ENCODE assay signal across 11 cellular contexts in genomic region chr2:232568161-232568560, GRCh38. TPM values are rescaled to one million over a fixed set of nuclear protein-coding genes. Genes with fewer than 3 reads are reported as not detected.
DNase-seq lines count a peak whose midpoint lies in the region; ATAC-seq and TF ChIP-seq lines count a peak whose summit lies in the region.
"Had no signal": no experiment of that assay in that cellular context is flagged by ENCODE, and none has a peak within 500 bp of the region (broad histone marks: within the 10 kb centered on the region; RNA-seq: fewer than 3 reads in every experiment).

No MANE protein-coding gene starts in this region.

- peak overlapping the region; percentile 68 for H3K27ac Mint-ChIP-seq in MCF 10A (ENCODE audit: low read depth, unreplicated experiment)

- H2AFZ ChIP-seq in SK-N-SH (ENCODE audit: low read depth): no peak overlapping the region

- no peak overlapping the region for H3K4me3 ChIP-seq in breast epithelium
- H3K4me3 ChIP-seq in SK-N-SH (ENCODE audit: low read depth in 2 of 2, low read length in 1 of 2): no peak overlapping the region
- H3K4me3 ChIP-seq in fibroblast of mammary gland (ENCODE audit: control insufficient read depth, low read depth, low read length): no peak overlapping the region
- H3K4me3 ChIP-seq in gastroesophageal sphincter: no peak overlapping the region
- H3K4me3 ChIP-seq: skin epidermis had no signal

- no peaks in the 10 kb centered on the region for H3K9me3 ChIP-seq in breast epithelium
- no peaks in the 10 kb centered on the region for H3K9me3 ChIP-seq in SK-N-SH
- no peaks in the 10 kb centered on the region for H3K9me3 ChIP-seq in gastroesophageal sphincter

- H3K4me1 ChIP-seq in breast epithelium (no peaks in the 10 kb centered on the region), SK-N-SH (ENCODE audit: control insufficient read depth in 1 of 2, insufficient read depth in 2 of 2, low read depth in 1 of 2, low read length in 1 of 2) (no peaks in the 10 kb centered on the region), gastroesophageal sphincter (no peaks in the 10 kb centered on the region)

- peak overlapping the region; percentile 23 for H3K4me3 Mint-ChIP-seq in MCF 10A (ENCODE audit: unreplicated experiment)

- H3K27me3 ChIP-seq in breast epithelium (no peaks in the 10 kb centered on the region), SK-N-SH (ENCODE audit: insufficient read depth) (no peaks in the 10 kb centered on the region), gastroesophageal sphincter (no peaks in the 10 kb centered on the region)

- intact Hi-C loops in MCF 10A (cut with micrococcal nuclease): no loop called here
- intact Hi-C loops in breast epithelium (cut with DNase I; ENCODE audit: low total_unique reads): no loop called here

- DNase-seq in MCF 10A (ENCODE audit: unreplicated experiment) (peak; percentile 89), breast epithelium (ENCODE audit: low spot score in 2 of 2) (no peak), SK-N-SH (no peak), fibroblast of mammary gland (ENCODE audit: low read depth) (peak; percentile 91), stromal cell of bone marrow (ENCODE audit: low read depth) (peak; percentile 91), NCI-H2029 (lab: John Stamatoyannopoulos, UW) (no peak)
- DNase-seq in activated effector memory CD4-positive, alpha-beta T cell treated with Interleukin-2 at 50 U/mL for 16 hours: no peak
- DNase-seq: stimulated activated naive CD4-positive, alpha-beta T cell had no signal

- no peaks in the 10 kb centered on the region for H3F3A ChIP-seq in SK-N-SH (replicated peaks; ENCODE audit: insufficient read depth)

- H3K79me2 ChIP-seq in SK-N-SH (ENCODE audit: insufficient read depth): peaks cover 3% of the 10 kb centered on the region; the same call in 1 of the 2 replicates

- H3K9me2 ChIP-seq in SK-N-SH: no peaks in the 10 kb centered on the region

- 51% methylated on average over 5 of the region's 5 CpGs for WGBS in SK-N-SH (ENCODE audit: low lambda C conversion rate)
- 71 to 94% methylated on average over 3 to 5 of the region's 5 CpGs for WGBS in gastroesophageal sphincter (ENCODE audit: low coverage in 1 of 2), 2 donors

- no peak for ATAC-seq in gastroesophageal sphincter

- H3K4me1 Mint-ChIP-seq in MCF 10A (ENCODE audit: insufficient read depth, unreplicated experiment): peaks cover 19% of the 10 kb centered on the region

- H4K20me1 ChIP-seq in SK-N-SH (ENCODE audit: insufficient read depth): no peaks in the 10 kb centered on the region

- no peaks in the 10 kb centered on the region for H3K9me3 Mint-ChIP-seq in MCF 10A (ENCODE audit: unreplicated experiment)

- BruUV-seq in MCF 10A (replicated peaks; lab: Mats Ljungman, UMichigan): no TSS peak

- CTCF ChIA-PET in MCF 10A (lab: Yijun Ruan, JAX) (interaction anchor here (0.8 to 1.3 kb wide), 2 partner anchors 18 to 46 kb away, joined by 3 read pairs; no protein-coding TSS in a partner anchor), SK-N-SH (lab: Yijun Ruan, JAX) (interaction anchor here (1.1 kb wide), 1 partner anchor 285 kb away, joined by 3 read pairs; no protein-coding TSS in a partner anchor)

- TF ChIP-seq POLR2A in breast epithelium (IDR thresholded peaks at IDR 0.05) (no peak), gastroesophageal sphincter (IDR thresholded peaks at IDR 0.05) (no peak)

- no peak overlapping the region for H3K9ac ChIP-seq in SK-N-SH

- TF ChIP-seq EP300 in SK-N-SH (IDR thresholded peaks at IDR 0.05; ENCODE audit: borderline replicate concordance in 1 of 2, low read depth in 1 of 2, low read length in 1 of 2) (no peak), gastroesophageal sphincter (IDR thresholded peaks at IDR 0.05) (no peak)

- TF ChIP-seq RAD21 in SK-N-SH (IDR thresholded peaks at IDR 0.05; ENCODE audit: low read length): no peak

- TF ChIP-seq CTCF in MCF 10A (IDR thresholded peaks at IDR 0.05; ENCODE audit: unreplicated experiment) (no peak), breast epithelium (IDR thresholded peaks at IDR 0.05) (no peak), SK-N-SH (IDR thresholded peaks at IDR 0.05) (no peak), fibroblast of mammary gland (conservative IDR thresholded peaks at IDR 0.05; ENCODE audit: control insufficient read depth, insufficient read depth, low read depth, low read length) (no peak), gastroesophageal sphincter (IDR thresholded peaks at IDR 0.05) (no peak)

- H3K36me3 Mint-ChIP-seq in MCF 10A (ENCODE audit: insufficient read depth, unreplicated experiment): peaks cover 71% of the 10 kb centered on the region

- H3K36me3 ChIP-seq in breast epithelium: no peaks in the 10 kb centered on the region
- H3K36me3 ChIP-seq in SK-N-SH (replicated peaks in 1 of 2; ENCODE audit: control insufficient read depth in 1 of 2, insufficient read depth in 2 of 2, low read length in 1 of 2): peaks cover 73 to 75% of the 10 kb centered on the region in 2 experiments
- peaks cover 7 to 98% of the 10 kb centered on the region in 2 donors for H3K36me3 ChIP-seq in gastroesophageal sphincter

- H3K4me2 ChIP-seq in SK-N-SH: no peak overlapping the region

- H3K27ac ChIP-seq in breast epithelium (no peak overlapping the region), SK-N-SH (ENCODE audit: low read depth in 2 of 2, low read length in 1 of 2) (0 out of 4 replicates have a peak overlapping the region, but pooled peaks of 1 of the 2 experiments have one; percentile 2), gastroesophageal sphincter (no peak overlapping the region)

- no peaks in the 10 kb centered on the region for H3K27me3 Mint-ChIP-seq in MCF 10A (ENCODE audit: insufficient read depth, unreplicated experiment)

- POLR2A ChIA-PET in MCF 10A (lab: Yijun Ruan, JAX) (interaction anchor here (0.6 to 6.6 kb wide), 10 partner anchors 11 to 391 kb away, joined by 3 to 49 read pairs (median 4); partner anchors contain the start of genes EIF4E2 and TIGD1), SK-N-SH (lab: Yijun Ruan, JAX) (interaction anchor here (0.8 kb wide), 1 partner anchor 10 kb away, joined by 3 read pairs; no protein-coding TSS in a partner anchor)

TF ChIP-seq in SK-N-SH, 30 proteins besides CTCF, POLR2A, EP300 and RAD21:
- TF ChIP-seq FOSL2 (IDR thresholded peaks at IDR 0.05; ENCODE audit: borderline replicate concordance, low read depth) (peak; percentile 53; the same call in 1 of the 2 replicates), FOXM1 (IDR thresholded peaks at IDR 0.05; ENCODE audit: low read depth) (no peak)

RNA-seq across cellular contexts. Expression of gene EIF4E2, which starts 17.7 kb away (rescaled TPM):
- total RNA-seq in MCF 10A (2022): 51.7 and 52.8 TPM in 2 replicates
- 10 to 100 TPM; 31.6 to 57.4 (median 36.1) TPM for total RNA-seq in breast epithelium
- polyA plus RNA-seq in SK-N-SH (2012; rRNA removed): 27.6 and 29.1 TPM in 2 replicates
- 51.9 and 54.2 TPM in 2 replicates for polyA plus RNA-seq in SK-N-SH (2012; cell fraction: cytosol; rRNA removed)
- 37.0 and 55.6 TPM in 2 replicates for polyA plus RNA-seq in SK-N-SH (2012; cell fraction: nucleus; rRNA removed)
- total RNA-seq in gastroesophageal sphincter: 10 to 100 TPM; 41.6 to 61.6 (median 51.1) TPM

RNA-seq across cellular contexts. Expression of gene TIGD1, which starts 17.8 kb away (rescaled TPM):
- total RNA-seq in MCF 10A (2022): 4.9 and 5.2 TPM in 2 replicates
- 1 to 10 TPM; 2.9 to 5.6 (median 5.0) TPM for total RNA-seq in breast epithelium
- polyA plus RNA-seq in SK-N-SH (2012; rRNA removed): 4.6 and 7.0 TPM in 2 replicates
- polyA plus RNA-seq in SK-N-SH (2012; cell fraction: cytosol; rRNA removed): 5.5 and 6.1 TPM in 2 replicates
- polyA plus RNA-seq in SK-N-SH (2012; cell fraction: nucleus; rRNA removed): 9.0 and 11.7 TPM in 2 replicates
- total RNA-seq in gastroesophageal sphincter: 1 to 10 TPM; 1.2 to 6.5 (median 2.8) TPM

RNA-seq across cellular contexts. Expression of gene CHRNG, which starts 28.7 kb away (rescaled TPM):
- not detected in 2 replicates for total RNA-seq in MCF 10A (2022)
- not detected for total RNA-seq in breast epithelium
- not detected in 2 replicates for polyA plus RNA-seq in SK-N-SH (2012; rRNA removed)
- polyA plus RNA-seq in SK-N-SH (2012; cell fraction: cytosol; rRNA removed): not detected in 2 replicates
- not detected in 2 replicates for polyA plus RNA-seq in SK-N-SH (2012; cell fraction: nucleus; rRNA removed)
- total RNA-seq in gastroesophageal sphincter: not detected
- total RNA-seq: liver had no signal
- polyA plus RNA-seq: liver had no signal

RNA-seq across cellular contexts. Expression of gene CHRND, which starts 42.2 kb away (rescaled TPM):
- not detected in 2 replicates for total RNA-seq in MCF 10A (2022)
- total RNA-seq in breast epithelium: not detected
- polyA plus RNA-seq in SK-N-SH (2012; rRNA removed): 0.12 TPM in 1 of 2 replicates, not detected in the other
- polyA plus RNA-seq in SK-N-SH (2012; cell fraction: cytosol; rRNA removed): not detected in 2 replicates
- polyA plus RNA-seq in SK-N-SH (2012; cell fraction: nucleus; rRNA removed): 0.06 TPM in 1 of 2 replicates, not detected in the other
- total RNA-seq in gastroesophageal sphincter: not detected
- total RNA-seq: liver had no signal
- polyA plus RNA-seq: liver had no signal

RNA-seq across cellular contexts. Expression of gene PRSS56, which starts 48.0 kb away (rescaled TPM):
- total RNA-seq in MCF 10A (2022) (not detected in 2 replicates), breast epithelium (not detected), gastroesophageal sphincter (not detected)
- polyA plus RNA-seq in SK-N-SH (2012; rRNA removed): not detected in 2 replicates
- polyA plus RNA-seq in SK-N-SH (2012; cell fraction: cytosol; rRNA removed): not detected in 2 replicates
- polyA plus RNA-seq in SK-N-SH (2012; cell fraction: nucleus; rRNA removed): not detected in 2 replicates
- total RNA-seq: liver had no signal

Comparison
In these comparisons a context has a peak if more than half of its experiments do, and no peak if none do; other contexts are left out.
1. DNase-seq: peak in MCF 10A (single experiment), fibroblast of mammary gland (single experiment) and stromal cell of bone marrow (single experiment); none in breast epithelium (0 of 2), SK-N-SH (single experiment), activated effector memory CD4-positive, alpha-beta T cell treated with Interleukin-2 at 50 U/mL for 16 hours (single experiment) and NCI-H2029 (single experiment).